Comparison of ENCODE assay signal across 1 cellular context in the genomic region with DNA sequence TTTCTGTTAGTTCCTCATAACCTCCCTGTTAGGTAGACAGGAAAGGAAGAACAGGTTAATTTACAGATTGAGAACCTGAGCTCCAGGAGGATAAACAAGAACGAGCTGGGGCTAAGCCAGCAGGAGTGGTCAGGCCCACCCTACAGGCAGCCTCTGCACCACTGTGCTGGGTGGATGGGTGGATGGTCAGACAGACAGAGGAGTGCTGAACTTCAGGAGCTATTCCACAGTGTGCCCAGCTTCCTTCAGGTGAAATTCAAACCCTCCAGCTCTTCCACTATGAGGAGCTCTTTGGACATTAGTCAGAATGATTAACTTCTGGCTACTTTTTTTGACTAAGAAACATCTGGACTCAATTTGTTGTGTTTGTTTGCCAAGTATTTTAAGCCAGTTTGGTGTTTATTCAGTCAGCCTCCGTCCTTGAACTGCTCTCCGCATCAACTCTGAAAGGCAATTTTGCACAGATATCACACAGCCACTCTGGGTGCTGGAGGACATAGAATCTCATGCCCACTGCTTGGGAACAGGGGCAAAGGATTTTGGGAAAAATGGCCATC.
TF ChIP-seq lines count a peak whose summit lies in the region.

No MANE protein-coding gene starts in this region.

TF ChIP-seq in GM23338, 12 proteins besides CTCF, POLR2A, EP300 and RAD21 (continued from another document):
- TF ChIP-seq, protein P1, sequence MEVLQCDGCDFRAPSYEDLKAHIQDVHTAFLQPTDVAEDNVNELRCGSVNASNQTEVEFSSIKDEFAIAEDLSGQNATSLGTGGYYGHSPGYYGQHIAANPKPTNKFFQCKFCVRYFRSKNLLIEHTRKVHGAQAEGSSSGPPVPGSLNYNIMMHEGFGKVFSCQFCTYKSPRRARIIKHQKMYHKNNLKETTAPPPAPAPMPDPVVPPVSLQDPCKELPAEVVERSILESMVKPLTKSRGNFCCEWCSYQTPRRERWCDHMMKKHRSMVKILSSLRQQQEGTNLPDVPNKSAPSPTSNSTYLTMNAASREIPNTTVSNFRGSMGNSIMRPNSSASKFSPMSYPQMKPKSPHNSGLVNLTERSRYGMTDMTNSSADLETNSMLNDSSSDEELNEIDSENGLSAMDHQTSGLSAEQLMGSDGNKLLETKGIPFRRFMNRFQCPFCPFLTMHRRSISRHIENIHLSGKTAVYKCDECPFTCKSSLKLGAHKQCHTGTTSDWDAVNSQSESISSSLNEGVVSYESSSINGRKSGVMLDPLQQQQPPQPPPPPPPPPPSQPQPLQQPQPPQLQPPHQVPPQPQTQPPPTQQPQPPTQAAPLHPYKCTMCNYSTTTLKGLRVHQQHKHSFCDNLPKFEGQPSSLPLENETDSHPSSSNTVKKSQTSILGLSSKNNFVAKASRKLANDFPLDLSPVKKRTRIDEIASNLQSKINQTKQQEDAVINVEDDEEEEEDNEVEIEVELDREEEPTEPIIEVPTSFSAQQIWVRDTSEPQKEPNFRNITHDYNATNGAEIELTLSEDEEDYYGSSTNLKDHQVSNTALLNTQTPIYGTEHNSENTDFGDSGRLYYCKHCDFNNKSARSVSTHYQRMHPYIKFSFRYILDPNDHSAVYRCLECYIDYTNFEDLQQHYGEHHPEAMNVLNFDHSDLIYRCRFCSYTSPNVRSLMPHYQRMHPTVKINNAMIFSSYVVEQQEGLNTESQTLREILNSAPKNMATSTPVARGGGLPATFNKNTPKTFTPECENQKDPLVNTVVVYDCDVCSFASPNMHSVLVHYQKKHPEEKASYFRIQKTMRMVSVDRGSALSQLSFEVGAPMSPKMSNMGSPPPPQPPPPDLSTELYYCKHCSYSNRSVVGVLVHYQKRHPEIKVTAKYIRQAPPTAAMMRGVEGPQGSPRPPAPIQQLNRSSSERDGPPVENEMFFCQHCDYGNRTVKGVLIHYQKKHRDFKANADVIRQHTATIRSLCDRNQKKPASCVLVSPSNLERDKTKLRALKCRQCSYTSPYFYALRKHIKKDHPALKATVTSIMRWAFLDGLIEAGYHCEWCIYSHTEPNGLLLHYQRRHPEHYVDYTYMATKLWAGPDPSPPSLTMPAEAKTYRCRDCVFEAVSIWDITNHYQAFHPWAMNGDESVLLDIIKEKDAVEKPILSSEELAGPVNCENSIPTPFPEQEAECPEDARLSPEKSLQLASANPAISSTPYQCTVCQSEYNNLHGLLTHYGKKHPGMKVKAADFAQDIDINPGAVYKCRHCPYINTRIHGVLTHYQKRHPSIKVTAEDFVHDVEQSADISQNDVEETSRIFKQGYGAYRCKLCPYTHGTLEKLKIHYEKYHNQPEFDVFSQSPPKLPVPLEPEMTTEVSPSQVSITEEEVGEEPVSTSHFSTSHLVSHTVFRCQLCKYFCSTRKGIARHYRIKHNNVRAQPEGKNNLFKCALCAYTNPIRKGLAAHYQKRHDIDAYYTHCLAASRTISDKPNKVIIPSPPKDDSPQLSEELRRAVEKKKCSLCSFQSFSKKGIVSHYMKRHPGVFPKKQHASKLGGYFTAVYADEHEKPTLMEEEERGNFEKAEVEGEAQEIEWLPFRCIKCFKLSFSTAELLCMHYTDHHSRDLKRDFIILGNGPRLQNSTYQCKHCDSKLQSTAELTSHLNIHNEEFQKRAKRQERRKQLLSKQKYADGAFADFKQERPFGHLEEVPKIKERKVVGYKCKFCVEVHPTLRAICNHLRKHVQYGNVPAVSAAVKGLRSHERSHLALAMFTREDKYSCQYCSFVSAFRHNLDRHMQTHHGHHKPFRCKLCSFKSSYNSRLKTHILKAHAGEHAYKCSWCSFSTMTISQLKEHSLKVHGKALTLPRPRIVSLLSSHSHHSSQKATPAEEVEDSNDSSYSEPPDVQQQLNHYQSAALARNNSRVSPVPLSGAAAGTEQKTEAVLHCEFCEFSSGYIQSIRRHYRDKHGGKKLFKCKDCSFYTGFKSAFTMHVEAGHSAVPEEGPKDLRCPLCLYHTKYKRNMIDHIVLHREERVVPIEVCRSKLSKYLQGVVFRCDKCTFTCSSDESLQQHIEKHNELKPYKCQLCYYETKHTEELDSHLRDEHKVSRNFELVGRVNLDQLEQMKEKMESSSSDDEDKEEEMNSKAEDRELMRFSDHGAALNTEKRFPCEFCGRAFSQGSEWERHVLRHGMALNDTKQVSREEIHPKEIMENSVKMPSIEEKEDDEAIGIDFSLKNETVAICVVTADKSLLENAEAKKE (CRISPR knock-in tag; IDR thresholded peaks at IDR 0.05): no peak
